In the genomic region with DNA sequence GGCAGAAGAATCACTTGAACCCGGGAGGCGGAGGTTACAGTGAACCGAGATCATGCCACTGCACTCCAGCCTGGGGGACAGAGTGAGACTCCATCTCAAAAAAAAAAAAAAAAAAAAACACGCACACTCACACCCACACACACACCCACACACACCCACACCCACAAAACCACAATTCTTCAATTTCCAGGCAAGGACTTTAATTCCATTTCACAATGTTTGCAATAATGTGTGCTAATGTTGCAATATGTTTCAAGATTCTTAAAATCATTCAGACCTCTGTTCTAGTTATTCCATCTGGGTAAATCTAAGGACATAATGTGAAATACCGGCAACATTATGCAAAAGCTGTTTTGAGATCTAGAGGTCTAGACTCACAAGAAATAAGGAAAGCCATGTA, we compare ENCODE assay signal across 11 cellular contexts. TPM values are rescaled to one million over a fixed set of nuclear protein-coding genes. Genes with fewer than 3 reads are reported as not detected.
DNase-seq lines count a peak whose midpoint lies in the region; ATAC-seq and TF ChIP-seq lines count a peak whose summit lies in the region.
"Had no signal": no experiment of that assay in that cellular context is flagged by ENCODE, and none has a peak within 500 bp of the region (broad histone marks: within the 10 kb centered on the region; RNA-seq: fewer than 3 reads in every experiment).

No MANE protein-coding gene starts in this region.

- H3K36me3 ChIP-seq in gastrocnemius medialis (peaks cover 0 to 35% of the 10 kb centered on the region in 2 donors), mucosa of descending colon (ENCODE audit: low read depth) (no peaks in the 10 kb centered on the region)

- ATAC-seq in gastrocnemius medialis = peak; percentile 51 to 61
- ATAC-seq in GM18520 (IDR thresholded peaks at IDR 0.05; ENCODE audit: unreplicated experiment) = no peak
- no peak for ATAC-seq in HG02870 (IDR thresholded peaks at IDR 0.05; ENCODE audit: unreplicated experiment)
- no peak for ATAC-seq in mucosa of descending colon

- no peaks in the 10 kb centered on the region for H3K27me3 ChIP-seq in gastrocnemius medialis

- H3K4me3 ChIP-seq in cardiac fibroblast (replicated peaks in 1 of 2; ENCODE audit: low read depth in 2 of 2, low read length in 2 of 2) (no peak overlapping the region), gastrocnemius medialis (no peak overlapping the region), mucosa of descending colon (no peak overlapping the region)

- TF ChIP-seq CTCF in cardiac fibroblast (IDR thresholded peaks at IDR 0.05; ENCODE audit: low read depth, low read length) = no peak
- TF ChIP-seq CTCF in gastrocnemius medialis (IDR thresholded peaks at IDR 0.05 in 4 of 5, conservative IDR thresholded peaks at IDR 0.05 in 1 of 5) = no peak
- TF ChIP-seq CTCF in mucosa of descending colon (IDR thresholded peaks at IDR 0.05) = no peak

- H3K4me1 ChIP-seq in gastrocnemius medialis = peaks cover 11% of the 10 kb centered on the region in 2 donors
- H3K4me1 ChIP-seq in mucosa of descending colon (ENCODE audit: low read depth) = no peaks in the 10 kb centered on the region

- in situ Hi-C loops in gastrocnemius medialis (cut with MboI; ENCODE audit: low sequenced_read_pairs in 4 of 4) = no loop called here

- H3K9me3 ChIP-seq in gastrocnemius medialis = no peaks in the 10 kb centered on the region
- H3K9me3 ChIP-seq in mucosa of descending colon = peaks cover 9% of the 10 kb centered on the region

- no peak for TF ChIP-seq POLR2A in gastrocnemius medialis (IDR thresholded peaks at IDR 0.05)

- peak; percentile 54 to 64 for DNase-seq in activated CD4-positive, alpha-beta T cell treated with anti-CD3 and anti-CD28 coated beads for 4 hours
- DNase-seq in activated CD4-positive, alpha-beta T cell treated with anti-CD3 and anti-CD28 coated beads for 1 hour = no peak
- DNase-seq in NOMO-1 treated with dmso at 0.1 percent for 144 hours (lab: John Stamatoyannopoulos, UW; ENCODE audit: unreplicated experiment) = peak; percentile 18
- peak; percentile 65 to 82 for DNase-seq in cardiac fibroblast (ENCODE audit: low read depth in 2 of 2)
- no peak for DNase-seq in gastrocnemius medialis
- DNase-seq in mucosa of descending colon = no peak
- DNase-seq: ACHN, amniotic stem cell, NCI-H187 treated with DMSO at 0.1 percent for 48 hours had no signal

- H3K27ac ChIP-seq in gastrocnemius medialis = peak overlapping the region; percentile 46 to 72 (median 64)

- intact Hi-C loops in gastrocnemius medialis (cut with DNase I; ENCODE audit: low total_unique reads) = no loop called here
- intact Hi-C loops in mucosa of descending colon (cut with DNase I, micrococcal nuclease) = no loop called here

RNA-seq across cellular contexts. Expression of a gene that starts 28.3 kb away (rescaled TPM):
- 100 to 1,000 TPM in 3 of 4 donors, 10 to 100 TPM in 1; 93.4 to 128 (median 114) TPM for total RNA-seq in gastrocnemius medialis
- total RNA-seq in mucosa of descending colon = 100 to 1,000 TPM in 1 of 3 donors, 10 to 100 TPM in 1, 1 to 10 TPM in 1; 8.8 to 190 (median 23.4) TPM

RNA-seq across cellular contexts. Expression of a gene that starts 38.0 kb away (rescaled TPM):
- total RNA-seq in gastrocnemius medialis (100 to 1,000 TPM in 3 of 4 donors, 10 to 100 TPM in 1; 91.6 to 164 (median 142) TPM), mucosa of descending colon (100 to 1,000 TPM in 1 of 3 donors, 10 to 100 TPM in 2; 21.4 to 180 (median 68.0) TPM)

RNA-seq across cellular contexts. Expression of a gene that starts 57.4 kb away (rescaled TPM):
- total RNA-seq in gastrocnemius medialis = 1 to 10 TPM; 5.0 to 7.2 (median 5.7) TPM
- total RNA-seq in mucosa of descending colon = 10 to 100 TPM; 22.0 to 32.1 (median 30.9) TPM

Comparison
In these comparisons a context has a peak if more than half of its experiments do, and no peak if none do; other contexts are left out.
1. DNase-seq: peak in activated CD4-positive, alpha-beta T cell treated with anti-CD3 and anti-CD28 coated beads for 4 hours (2 of 2), NOMO-1 treated with dmso at 0.1 percent for 144 hours (single experiment) and cardiac fibroblast (2 of 2); none in activated CD4-positive, alpha-beta T cell treated with anti-CD3 and anti-CD28 coated beads for 1 hour (single experiment), gastrocnemius medialis (0 of 2) and mucosa of descending colon (0 of 3).
2. ATAC-seq: peak in gastrocnemius medialis (2 of 2); none in GM18520 (single experiment), HG02870 (single experiment) and mucosa of descending colon (single experiment).